8 cellular contexts compared by ENCODE assay signal in genomic region chr9:129141066-129142041, GRCh38. TPM values are rescaled to one million over a fixed set of nuclear protein-coding genes. Genes with fewer than 3 reads are reported as not detected.
DNase-seq lines count a peak whose midpoint lies in the region; ATAC-seq and TF ChIP-seq lines count a peak whose summit lies in the region.

No MANE protein-coding gene starts in this region.

- peaks cover 59% of the 10 kb centered on the region for H3K4me1 ChIP-seq in HUES6 (ENCODE audit: control insufficient read depth, insufficient read depth, low read length)
- H3K4me1 ChIP-seq in neutrophil (ENCODE audit: control insufficient read depth in 1 of 2, insufficient read depth in 1 of 2, low read depth in 1 of 2, low read length in 1 of 2), result peaks cover 26 to 28% of the 10 kb centered on the region in 2 experiments

- no peaks in the 10 kb centered on the region for H3K9me3 Mint-ChIP-seq in activated T-cell treated with anti-CD3 and anti-CD28 coated beads, Interleukin-2, amount 50 U/mL, for 4 hours

- H3K36me3 Mint-ChIP-seq in activated T-cell treated with anti-CD3 and anti-CD28 coated beads, Interleukin-2, amount 50 U/mL, for 4 hours (ENCODE audit: insufficient read depth), result peaks cover 13% of the 10 kb centered on the region

- H3K36me3 ChIP-seq in HUES6 (ENCODE audit: control insufficient read depth, insufficient read depth, low read length) (peaks cover 33% of the 10 kb centered on the region), neutrophil (peaks cover 48% of the 10 kb centered on the region)

- peak overlapping the region; percentile 54 for H3K4me3 Mint-ChIP-seq in activated T-cell treated with anti-CD3 and anti-CD28 coated beads, Interleukin-2, amount 50 U/mL, for 4 hours

- H3K9ac ChIP-seq in HUES6 (ENCODE audit: low read length), result peak overlapping the region; percentile 99

- no peaks in the 10 kb centered on the region for H3K9me3 ChIP-seq in HUES6 (ENCODE audit: control insufficient read depth, insufficient read depth, low read depth, low read length)
- no peaks in the 10 kb centered on the region for H3K9me3 ChIP-seq in neutrophil

- no peaks in the 10 kb centered on the region for H3K27me3 Mint-ChIP-seq in activated T-cell treated with anti-CD3 and anti-CD28 coated beads, Interleukin-2, amount 50 U/mL, for 4 hours (ENCODE audit: low read depth)

- H3K27me3 ChIP-seq in HUES6 (ENCODE audit: control insufficient read depth, insufficient read depth, low read length) (no peaks in the 10 kb centered on the region), neutrophil (no peaks in the 10 kb centered on the region)

- H3K4me1 Mint-ChIP-seq in activated T-cell treated with anti-CD3 and anti-CD28 coated beads, Interleukin-2, amount 50 U/mL, for 4 hours (ENCODE audit: low read depth), result peaks cover 40% of the 10 kb centered on the region

- ATAC-seq in activated T-cell treated with anti-CD3 and anti-CD28 coated beads, Interleukin-2, amount 50 U/mL, for 4 hours, result no peak
- no peak for ATAC-seq in HG02588 (IDR thresholded peaks at IDR 0.05; ENCODE audit: unreplicated experiment)

- peak overlapping the region; percentile 100 for H3K27ac ChIP-seq in HUES6 (ENCODE audit: low read depth, low read length)
- peak overlapping the region; percentile 68 for H3K27ac ChIP-seq in neutrophil

- TF ChIP-seq CTCF in neutrophil (IDR thresholded peaks at IDR 0.05), result no peak

- DNase-seq in NCI-H1417 (lab: John Stamatoyannopoulos, UW), result peak in 2 of 3 experiments; percentile 11 to 32
- no peak for DNase-seq in NCI-H1417 treated with DMSO at 0.1 percent for 48 hours (lab: John Stamatoyannopoulos, UW)
- no peak for DNase-seq in activated T-cell treated with anti-CD3 and anti-CD28 coated beads, Interleukin-2, amount 50 U/mL, for 4 hours
- peak; percentile 62 for DNase-seq in foreskin melanocyte
- no peak for DNase-seq in central memory CD4-positive, alpha-beta T cell

- peak overlapping the region; percentile 62; the same call in 1 of the 2 replicates for H3K4me3 ChIP-seq in HUES6 (ENCODE audit: low read depth, low read length)
- H3K4me3 ChIP-seq in neutrophil (ENCODE audit: low read depth in 1 of 2, low read length in 1 of 2), result no peak overlapping the region

RNA-seq across cellular contexts. Expression of gene PTPA, which starts 30.1 kb away (rescaled TPM):
- 10 to 100 TPM; 80.7 to 90.2 (median 89.9) TPM for total RNA-seq in activated T-cell treated with anti-CD3 and anti-CD28 coated beads, Interleukin-2, amount 50 U/mL, for 4 hours

RNA-seq across cellular contexts. Expression of gene CRAT, which starts 30.8 kb away (rescaled TPM):
- 1 to 10 TPM; 3.4 to 5.2 (median 5.2) TPM for total RNA-seq in activated T-cell treated with anti-CD3 and anti-CD28 coated beads, Interleukin-2, amount 50 U/mL, for 4 hours

RNA-seq across cellular contexts. Expression of gene IER5L, which starts 36.7 kb away (rescaled TPM):
- total RNA-seq in activated T-cell treated with anti-CD3 and anti-CD28 coated beads, Interleukin-2, amount 50 U/mL, for 4 hours, result 1 to 10 TPM; 1.6 to 1.9 (median 1.8) TPM

Comparison
In these comparisons a context has a peak if more than half of its experiments do, and no peak if none do; other contexts are left out.
1. DNase-seq: peak in NCI-H1417 (2 of 3) and foreskin melanocyte (single experiment); none in NCI-H1417 treated with DMSO at 0.1 percent for 48 hours (single experiment), activated T-cell treated with anti-CD3 and anti-CD28 coated beads, Interleukin-2, amount 50 U/mL, for 4 hours (single experiment) and central memory CD4-positive, alpha-beta T cell (single experiment).